Comparison of ENCODE assay signal across 20 cellular contexts in the genomic region with DNA sequence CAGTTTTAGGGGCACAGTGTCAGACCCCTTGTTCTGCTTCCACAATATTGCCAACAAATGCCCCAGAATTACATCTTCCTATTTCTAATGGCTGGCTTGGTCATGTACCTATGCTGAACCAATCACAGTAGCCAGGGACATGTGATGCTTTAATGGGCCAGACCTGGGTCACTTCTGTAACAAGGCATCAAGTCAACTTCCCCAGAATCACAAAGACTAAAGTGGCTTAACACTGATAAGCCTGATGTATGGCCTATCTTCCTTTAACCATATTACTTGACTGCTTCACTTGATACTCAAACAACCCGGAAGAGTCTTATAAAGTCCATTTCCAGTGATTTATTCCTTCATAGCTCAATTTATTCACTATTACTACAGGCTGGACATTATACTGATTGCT. TPM values are rescaled to one million over a fixed set of nuclear protein-coding genes. Genes with fewer than 3 reads are reported as not detected.
DNase-seq lines count a peak whose midpoint lies in the region; ATAC-seq and TF ChIP-seq lines count a peak whose summit lies in the region.
"Had no signal": no experiment of that assay in that cellular context is flagged by ENCODE, and none has a peak within 500 bp of the region (broad histone marks: within the 10 kb centered on the region; RNA-seq: fewer than 3 reads in every experiment).

No MANE protein-coding gene starts in this region.

- no peaks in the 10 kb centered on the region for H3K36me3 Mint-ChIP-seq in GM23338 (ENCODE audit: low read depth)
- H3K36me3 Mint-ChIP-seq in stimulated activated memory B cell treated with anti-CD40 and anti-IgM and Interleukin-4, amounts not matched to agents 10 μg/mL and 1 μg/mL and 100 μg/mL, for 72 hours = peaks cover 5% of the 10 kb centered on the region

- no peaks in the 10 kb centered on the region for H3K27me3 Mint-ChIP-seq in GM23338 (ENCODE audit: insufficient read depth, low read depth, poor library complexity)
- H3K27me3 Mint-ChIP-seq in stimulated activated memory B cell treated with anti-CD40 and anti-IgM and Interleukin-4, amounts not matched to agents 10 μg/mL and 1 μg/mL and 100 μg/mL, for 72 hours = no peaks in the 10 kb centered on the region
- H3K27me3 Mint-ChIP-seq: CD4-positive, CD25-positive, alpha-beta regulatory T cell had no signal

- H3K9me2 ChIP-seq in GM23338 (ENCODE audit: insufficient read depth) = no peaks in the 10 kb centered on the region

- no peak overlapping the region for H4K8ac ChIP-seq in IMR-90 (ENCODE audit: low read depth in 2 of 2, low read length in 2 of 2)

- no peak overlapping the region for H3K14ac ChIP-seq in IMR-90 (replicated peaks; ENCODE audit: low read depth, low read length)

- H3K18ac ChIP-seq in IMR-90 (ENCODE audit: low read depth, low read length) = no peak overlapping the region

- 0 out of 2 replicates have a peak, but pooled peaks cover 3% of the 10 kb centered on the region for H3K9me1 ChIP-seq in IMR-90 (ENCODE audit: insufficient read depth, low read length)

- peaks cover 27% of the 10 kb centered on the region for H3K4me1 Mint-ChIP-seq in GM23338
- H3K4me1 Mint-ChIP-seq in stimulated activated memory B cell treated with anti-CD40 and anti-IgM and Interleukin-4, amounts not matched to agents 10 μg/mL and 1 μg/mL and 100 μg/mL, for 72 hours = peaks cover 8% of the 10 kb centered on the region

- no peak overlapping the region for H2BK20ac ChIP-seq in IMR-90 (ENCODE audit: low read depth, low read length)

- H2BK15ac ChIP-seq in IMR-90 (ENCODE audit: low read depth, low read length) = 0 out of 3 replicates have a peak overlapping the region, but pooled peaks have one; percentile 26

- CTCF ChIA-PET in IMR-90 (lab: Yijun Ruan, JAX) = interaction anchor here (0.6 kb wide), 1 partner anchor 1137 kb away, joined by 3 read pairs; no protein-coding TSS in a partner anchor

- H3K27ac Mint-ChIP-seq in GM23338 = 0 out of 2 replicates have a peak overlapping the region, but pooled peaks have one; percentile 16
- no peak overlapping the region for H3K27ac Mint-ChIP-seq in stimulated activated memory B cell treated with anti-CD40 and anti-IgM and Interleukin-4, amounts not matched to agents 10 μg/mL and 1 μg/mL and 100 μg/mL, for 72 hours

- peaks cover 31% of the 10 kb centered on the region for H3K4me1 ChIP-seq in GM23338 (ENCODE audit: insufficient read depth)
- H3K4me1 ChIP-seq in IMR-90 (ENCODE audit: control insufficient read depth, insufficient read depth, low read length) = no peaks in the 10 kb centered on the region
- peaks cover 26% of the 10 kb centered on the region for H3K4me1 ChIP-seq in mesodermal cell (ENCODE audit: control insufficient read depth, insufficient read depth, low read length, poor library complexity, severe bottlenecking)
- peaks cover 15% of the 10 kb centered on the region for H3K4me1 ChIP-seq in foreskin keratinocyte
- H3K4me1 ChIP-seq in transverse colon = peaks cover 0 to 21% (median 1%) of the 10 kb centered on the region in 4 donors

- no peak overlapping the region for H3K9ac ChIP-seq in IMR-90 (ENCODE audit: low read depth, low read length)

- in situ Hi-C loops in IMR-90 (cut with MboI; ENCODE audit: low sequenced_read_pairs) = loop anchor here (25.0 kb wide), 1 partner anchor 613 kb away; no protein-coding TSS in a partner anchor
- in situ Hi-C loops in transverse colon (cut with MboI; ENCODE audit: low pct_ligation_motif_present in 1 of 4, low pct_unique_long_range_greater_than_20kb in 1 of 4, low sequenced_read_pairs in 3 of 4) = no loop called here

- H2BK5ac ChIP-seq in IMR-90 (ENCODE audit: low read depth, low read length, poor library complexity, severe bottlenecking) = no peak overlapping the region

- H3K27ac ChIP-seq in GM23338 (ENCODE audit: low read depth) (no peak overlapping the region), IMR-90 (ENCODE audit: insufficient read depth, low read length) (no peak overlapping the region), VCaP (0 out of 2 replicates have a peak overlapping the region, but pooled peaks have one; percentile 14), mesodermal cell (ENCODE audit: low read depth, low read length, severe bottlenecking) (peak overlapping the region; percentile 85), foreskin keratinocyte (no peak overlapping the region), transverse colon (no peak overlapping the region)

- DNase-seq in GM23338 (ENCODE audit: low spot score) (no peak), IMR-90 (no peak), foreskin keratinocyte (no peak), transverse colon (no peak)
- DNase-seq: BE2C; Caco-2; CD4-positive, CD25-positive, alpha-beta regulatory T cell; DMS153; GF-D8; GOT3; NCI-H1105; NCI-H2081; NCI-H446 treated with DMSO at 0.1 percent for 48 hours; NCI-H69; NK-92 treated with Interleukin-12 subunit alpha and Interleukin-12 subunit beta, amount 100 ng/mL, for 24 hours; SHP77 had no signal

- H3K36me3 ChIP-seq in GM23338 (ENCODE audit: insufficient read depth) = no peaks in the 10 kb centered on the region
- H3K36me3 ChIP-seq in IMR-90 (ENCODE audit: control insufficient read depth, insufficient read depth, low read length) = no peaks in the 10 kb centered on the region
- H3K36me3 ChIP-seq in mesodermal cell (ENCODE audit: control insufficient read depth, insufficient read depth, low read length) = no peaks in the 10 kb centered on the region
- no peaks in the 10 kb centered on the region for H3K36me3 ChIP-seq in transverse colon
- H3K36me3 ChIP-seq: BE2C had no signal

- no peak overlapping the region for H3K4me3 ChIP-seq in GM23338
- no peak overlapping the region for H3K4me3 ChIP-seq in IMR-90 (ENCODE audit: insufficient read depth, low read depth, low read length)
- no peak overlapping the region for H3K4me3 ChIP-seq in mesodermal cell (ENCODE audit: extremely low read depth, insufficient read depth, low read length, poor library complexity, severe bottlenecking)
- H3K4me3 ChIP-seq in transverse colon = no peak overlapping the region

- H3K23ac ChIP-seq in IMR-90 (ENCODE audit: low read depth, low read length) = no peak overlapping the region

- no TSS peak for BruUV-seq in IMR-90 (replicated peaks; lab: Mats Ljungman, UMichigan)

- TF ChIP-seq CTCF in GM23338 (conservative IDR thresholded peaks at IDR 0.05; ENCODE audit: low read depth in 2 of 2) (no peak), IMR-90 (conservative IDR thresholded peaks at IDR 0.05; ENCODE audit: low read depth, low read length) (no peak), VCaP (conservative IDR thresholded peaks at IDR 0.05) (no peak), foreskin keratinocyte (conservative IDR thresholded peaks at IDR 0.05) (no peak), transverse colon (IDR thresholded peaks at IDR 0.05) (no peak)

- TF ChIP-seq POLR2A in IMR-90 (IDR thresholded peaks at IDR 0.05; ENCODE audit: low read depth, low read length) = no peak
- no peak for TF ChIP-seq POLR2A in transverse colon (IDR thresholded peaks at IDR 0.05)

- dilution Hi-C loops in IMR-90 (cut with HindIII; ENCODE audit: low sequenced_read_pairs, unreplicated experiment) = no loop called here

- no peak overlapping the region for H4K5ac ChIP-seq in IMR-90 (ENCODE audit: low read depth, low read length)

- peaks cover 95% of the 10 kb centered on the region for H3K79me2 ChIP-seq in GM23338 (replicated peaks; ENCODE audit: insufficient read depth)

- no peak overlapping the region for H2AK5ac ChIP-seq in IMR-90 (ENCODE audit: low read depth, low read length)

- intact Hi-C loops in IMR-90 (cut with micrococcal nuclease) (no loop called here), transverse colon (cut with DNase I; ENCODE audit: low total_unique reads) (no loop called here)

- no peak overlapping the region for H2AK9ac ChIP-seq in IMR-90 (replicated peaks; ENCODE audit: low read depth, low read length, poor library complexity)

- no peak overlapping the region for H3K4ac ChIP-seq in IMR-90 (ENCODE audit: low read depth, low read length)

- no peaks in the 10 kb centered on the region for H3F3A ChIP-seq in GM23338 (replicated peaks; ENCODE audit: low read depth)

- H3K27me3 ChIP-seq in GM23338 (ENCODE audit: insufficient read depth) (no peaks in the 10 kb centered on the region), IMR-90 (ENCODE audit: control insufficient read depth, insufficient read depth, low read length) (no peaks in the 10 kb centered on the region), foreskin keratinocyte (no peaks in the 10 kb centered on the region), transverse colon (no peaks in the 10 kb centered on the region)
- H3K27me3 ChIP-seq: BE2C had no signal

- H3K9me3 Mint-ChIP-seq in GM23338 = no peaks in the 10 kb centered on the region
- H3K9me3 Mint-ChIP-seq in stimulated activated memory B cell treated with anti-CD40 and anti-IgM and Interleukin-4, amounts not matched to agents 10 μg/mL and 1 μg/mL and 100 μg/mL, for 72 hours = peaks cover 2% of the 10 kb centered on the region
- H3K9me3 Mint-ChIP-seq: CD4-positive, CD25-positive, alpha-beta regulatory T cell had no signal

- H3K9me3 ChIP-seq in IMR-90 (ENCODE audit: control insufficient read depth, insufficient read depth, low read length) = no peaks in the 10 kb centered on the region
- no peaks in the 10 kb centered on the region for H3K9me3 ChIP-seq in mesodermal cell (ENCODE audit: control insufficient read depth, low read length)
- H3K9me3 ChIP-seq in transverse colon = no peaks in the 10 kb centered on the region
- H3K9me3 ChIP-seq: BE2C had no signal

- H3K4me3 Mint-ChIP-seq in GM23338 = no peak overlapping the region
- no peak overlapping the region for H3K4me3 Mint-ChIP-seq in stimulated activated memory B cell treated with anti-CD40 and anti-IgM and Interleukin-4, amounts not matched to agents 10 μg/mL and 1 μg/mL and 100 μg/mL, for 72 hours
- H3K4me3 Mint-ChIP-seq: CD4-positive, CD25-positive, alpha-beta regulatory T cell had no signal

- POLR2A ChIA-PET in IMR-90 (lab: Charles Lee; ENCODE audit: unreplicated experiment) = no interaction called here

- H3K4me2 ChIP-seq in GM23338 = no peak overlapping the region
- no peak overlapping the region for H3K4me2 ChIP-seq in IMR-90 (ENCODE audit: low read depth, low read length)

- no peak overlapping the region for H2BK120ac ChIP-seq in IMR-90 (ENCODE audit: low read depth, low read length)

- no peak for TF ChIP-seq RAD21 in IMR-90 (IDR thresholded peaks at IDR 0.05; ENCODE audit: low read length)

- no peak overlapping the region for H3K56ac ChIP-seq in IMR-90 (ENCODE audit: extremely low read depth, insufficient read depth, low read length)

- H4K91ac ChIP-seq in IMR-90 (ENCODE audit: insufficient read depth, low read depth, low read length) = no peak overlapping the region

- no CpG with 5 or more reads among the region's 1 CpG for WGBS in IMR-90 (ENCODE audit: extremely low coverage in 2 of 2, insufficient read length in 1 of 2), 2 experiments
- 80 to 100% methylated on average over 1 of the region's 1 CpG for WGBS in mesodermal cell (ENCODE audit: insufficient coverage in 2 of 2), 2 experiments
- 84 to 100% methylated on average over 1 of the region's 1 CpG for WGBS in transverse colon (ENCODE audit: low coverage in 1 of 2), 2 donors

- ATAC-seq in GM23338 (no peak), IMR-90 (ENCODE audit: low read depth) (no peak), GM18909 (IDR thresholded peaks at IDR 0.05; ENCODE audit: poor library complexity, unreplicated experiment) (no peak), foreskin keratinocyte (no peak)
- no peak for ATAC-seq in stimulated activated memory B cell treated with anti-CD40 and anti-IgM and Interleukin-4, amounts not matched to agents 10 μg/mL and 1 μg/mL and 100 μg/mL, for 72 hours

- no peak overlapping the region for H2AFZ ChIP-seq in GM23338
- H2AFZ ChIP-seq in IMR-90 (replicated peaks; ENCODE audit: low read length, poor library complexity) = no peak overlapping the region

- H4K20me1 ChIP-seq in GM23338 (replicated peaks; ENCODE audit: insufficient read depth) (peaks cover 27% of the 10 kb centered on the region), IMR-90 (ENCODE audit: insufficient read depth, low read length) (no peaks in the 10 kb centered on the region)

- peaks cover 12 to 34% of the 10 kb centered on the region in 2 experiments; a peak in 3 of 4 replicates for H3K79me1 ChIP-seq in IMR-90 (ENCODE audit: low read depth in 1 of 2, low read length in 2 of 2)

- no peak for TF ChIP-seq EP300 in transverse colon (IDR thresholded peaks at IDR 0.05; ENCODE audit: low read depth)

RNA-seq across cellular contexts. Expression of gene LNX2, which starts 19.6 kb away (rescaled TPM):
- total RNA-seq in GM23338 (2014; rRNA removed; shearing (Covaris generic)) = 17.3 and 18.0 TPM in 2 replicates
- 3.4 and 3.7 TPM in 2 replicates for polyA plus RNA-seq in GM23338 (2016; fragmentation: Nextera tagmentation; extraction: Ambion mirVana)
- total RNA-seq in IMR-90 (2012; rRNA removed) = 7.2 and 7.8 TPM in 2 replicates
- polyA plus RNA-seq in IMR-90 (2012; rRNA removed) = 2.6 and 3.1 TPM in 2 replicates
- 1.2 and 1.4 TPM in 2 replicates for polyA plus RNA-seq in IMR-90 (2012; cell fraction: cytosol; rRNA removed)
- polyA plus RNA-seq in IMR-90 (2012; cell fraction: nucleus; rRNA removed; ENCODE audit: low replicate concordance) = 0.75 and 3.3 TPM in 2 replicates
- polyA plus RNA-seq in mesodermal cell (2013, experiment 1 of 2) = 7.9 TPM
- 9.3 TPM for polyA plus RNA-seq in mesodermal cell (2013, experiment 2 of 2)
- 17.6 and 19.4 TPM in 2 replicates for total RNA-seq in foreskin keratinocyte
- polyA plus RNA-seq in foreskin keratinocyte = 4.3 and 4.8 TPM in 2 replicates
- 10 to 100 TPM in 3 of 4 donors, 1 to 10 TPM in 1; 1.8 to 29.6 (median 18.9) TPM for total RNA-seq in transverse colon

RNA-seq across cellular contexts. Expression of gene POLR1D, which starts 21.0 kb away (rescaled TPM):
- total RNA-seq in GM23338 (2014; rRNA removed; shearing (Covaris generic)) = 177 and 226 TPM in 2 replicates
- polyA plus RNA-seq in GM23338 (2016; fragmentation: Nextera tagmentation; extraction: Ambion mirVana) (193 and 197 TPM in 2 replicates), IMR-90 (2012; rRNA removed) (93.0 and 110 TPM in 2 replicates), foreskin keratinocyte (226 and 227 TPM in 2 replicates)
- total RNA-seq in IMR-90 (2012; rRNA removed) (65.4 and 73.9 TPM in 2 replicates), foreskin keratinocyte (153 and 159 TPM in 2 replicates), transverse colon (100 to 1,000 TPM in 1 of 4 donors, 10 to 100 TPM in 3; 45.6 to 120 (median 90.4) TPM)
- polyA plus RNA-seq in IMR-90 (2012; cell fraction: cytosol; rRNA removed) = 51.6 and 70.3 TPM in 2 replicates
- polyA plus RNA-seq in IMR-90 (2012; cell fraction: nucleus; rRNA removed; ENCODE audit: low replicate concordance) = 30.3 and 82.4 TPM in 2 replicates
- polyA plus RNA-seq in mesodermal cell (2013, experiment 1 of 2) = 160 TPM
- polyA plus RNA-seq in mesodermal cell (2013, experiment 2 of 2) = 162 TPM

Comparison
In these comparisons a context has a peak if more than half of its experiments do, and no peak if none do; other contexts are left out.
1. H3K27ac ChIP-seq: peak in VCaP (single experiment) and mesodermal cell (single experiment); none in GM23338 (single experiment), IMR-90 (single experiment), foreskin keratinocyte (single experiment) and transverse colon (0 of 4).